ENCODE assay signal across 8 cellular contexts in genomic region chr3:52454235-52454937, GRCh38. TPM values are rescaled to one million over a fixed set of nuclear protein-coding genes. Genes with fewer than 3 reads are reported as not detected.
DNase-seq lines count a peak whose midpoint lies in the region; FAIRE-seq and TF ChIP-seq lines count a peak whose summit lies in the region.

No MANE protein-coding gene starts in this region.

- H3K4me3 ChIP-seq in cardiac muscle cell (peak overlapping the region; percentile 59), skeletal muscle tissue (ENCODE audit: low read length in 3 of 3) (peak overlapping the region; percentile 86 to 93 (median 93))

- TF ChIP-seq CTCF in cardiac muscle cell (IDR thresholded peaks at IDR 0.05; ENCODE audit: low read depth, low read length) = no peak

- H3K9me3 ChIP-seq in cardiac muscle cell (ENCODE audit: low read depth) (no peaks in the 10 kb centered on the region), skeletal muscle tissue (ENCODE audit: control insufficient read depth in 3 of 3, low read length in 3 of 3) (no peaks in the 10 kb centered on the region)

- H3K27me3 Mint-ChIP-seq in activated CD4-positive, alpha-beta memory T cell treated with anti-CD3 and anti-CD28 coated beads for 36 hours = no peaks in the 10 kb centered on the region

- CTCF ChIA-PET in activated CD4-positive, alpha-beta memory T cell treated with anti-CD3 and anti-CD28 coated beads for 36 hours (lab: Charles Lee) = interaction anchor here (1.0 to 2.4 kb wide), 4 partner anchors 7 to 42 kb away, joined by 3 to 10 read pairs (median 6); partner anchors contain the start of gene SEMA3G

- H3K36me3 ChIP-seq in cardiac muscle cell (peaks cover 40% of the 10 kb centered on the region), skeletal muscle tissue (ENCODE audit: control insufficient read depth in 3 of 3, insufficient read depth in 3 of 3, low read length in 3 of 3) (peaks cover 17 to 43% (median 30%) of the 10 kb centered on the region in 3 donors)

- POLR2A ChIA-PET in activated CD4-positive, alpha-beta memory T cell treated with anti-CD3 and anti-CD28 coated beads for 36 hours (lab: Charles Lee) = no interaction called here

- intact Hi-C loops in activated CD4-positive, alpha-beta memory T cell treated with anti-CD3 and anti-CD28 coated beads for 36 hours (cut with micrococcal nuclease) = no loop called here

- H3K4me3 Mint-ChIP-seq in activated CD4-positive, alpha-beta memory T cell treated with anti-CD3 and anti-CD28 coated beads for 36 hours = peak overlapping the region; percentile 89

- H3K9ac ChIP-seq in skeletal muscle tissue (ENCODE audit: low read depth in 1 of 3, low read length in 3 of 3) = peak overlapping the region; percentile 95 to 100 (median 99)

- H3K27ac ChIP-seq in cardiac muscle cell = peak overlapping the region; percentile 99
- peak overlapping the region; percentile 94 for H3K27ac ChIP-seq in skeletal muscle tissue (ENCODE audit: low read depth, low read length)

- no peaks in the 10 kb centered on the region for H3K9me3 Mint-ChIP-seq in activated CD4-positive, alpha-beta memory T cell treated with anti-CD3 and anti-CD28 coated beads for 36 hours

- H3K4me1 ChIP-seq in cardiac muscle cell (ENCODE audit: low read depth) = peaks cover 49% of the 10 kb centered on the region
- H3K4me1 ChIP-seq in skeletal muscle tissue (ENCODE audit: control insufficient read depth in 3 of 3, insufficient read depth in 3 of 3, low read length in 3 of 3) = peaks cover 41 to 78% (median 63%) of the 10 kb centered on the region in 3 donors

- H3K27ac Mint-ChIP-seq in activated CD4-positive, alpha-beta memory T cell treated with anti-CD3 and anti-CD28 coated beads for 36 hours = peak overlapping the region; percentile 87

- DNase-seq in GM19239 (ENCODE audit: insufficient read length, low spot score) = no peak
- DNase-seq in activated CD4-positive, alpha-beta memory T cell treated with anti-CD3 and anti-CD28 coated beads for 36 hours = no peak
- DNase-seq in cardiac muscle cell (ENCODE audit: low read depth in 1 of 2, low spot score in 1 of 2) = no peak
- no peak for DNase-seq in cerebellar nuclear complex (lab: John Stamatoyannopoulos, UW)
- DNase-seq in occipital lobe (lab: John Stamatoyannopoulos, UW) = no peak
- DNase-seq in glomerular visceral epithelial cell (ENCODE audit: extremely low spot score) = no peak
- no peak for DNase-seq in NCI-H446 treated with DMSO at 0.1 percent for 48 hours (lab: John Stamatoyannopoulos, UW)

- peaks cover 35% of the 10 kb centered on the region for H3K4me1 Mint-ChIP-seq in activated CD4-positive, alpha-beta memory T cell treated with anti-CD3 and anti-CD28 coated beads for 36 hours (ENCODE audit: low read depth)

- H3K27me3 ChIP-seq in cardiac muscle cell (no peaks in the 10 kb centered on the region), skeletal muscle tissue (ENCODE audit: control insufficient read depth in 3 of 3, insufficient read depth in 3 of 3, low read length in 3 of 3) (no peaks in the 10 kb centered on the region)

- peaks cover 14% of the 10 kb centered on the region for H3K36me3 Mint-ChIP-seq in activated CD4-positive, alpha-beta memory T cell treated with anti-CD3 and anti-CD28 coated beads for 36 hours

- peak; percentile 53 for FAIRE-seq in GM19239 (lab: Jason Lieb, UNC)

RNA-seq across cellular contexts. Expression of gene TNNC1, which starts 0.5 kb away (rescaled TPM):
- 1 to 10 TPM; 3.0 to 4.7 TPM for total RNA-seq in activated CD4-positive, alpha-beta memory T cell treated with anti-CD3 and anti-CD28 coated beads for 36 hours
- total RNA-seq in cardiac muscle cell = 1,875 and 4,623 TPM in 2 replicates
- polyA plus RNA-seq in cardiac muscle cell = 1,312 and 3,313 TPM in 2 replicates
- total RNA-seq in skeletal muscle tissue = 461 TPM
- not detected for total RNA-seq in occipital lobe

RNA-seq across cellular contexts. Expression of gene NISCH, which starts 1.0 kb away (rescaled TPM):
- total RNA-seq in activated CD4-positive, alpha-beta memory T cell treated with anti-CD3 and anti-CD28 coated beads for 36 hours = 10 to 100 TPM; 50.8 to 60.2 TPM
- total RNA-seq in cardiac muscle cell = 131 and 205 TPM in 2 replicates
- polyA plus RNA-seq in cardiac muscle cell = 80.8 and 108 TPM in 2 replicates
- total RNA-seq in skeletal muscle tissue = 43.3 TPM
- 71.4 TPM for total RNA-seq in occipital lobe

RNA-seq across cellular contexts. Expression of gene SEMA3G, which starts 9.5 kb away (rescaled TPM):
- total RNA-seq in activated CD4-positive, alpha-beta memory T cell treated with anti-CD3 and anti-CD28 coated beads for 36 hours = under 1 TPM; 0.10 to 0.14 TPM
- total RNA-seq in cardiac muscle cell (6.5 and 13.6 TPM in 2 replicates), skeletal muscle tissue (4.7 TPM), occipital lobe (3.0 TPM)
- polyA plus RNA-seq in cardiac muscle cell = 3.2 and 3.4 TPM in 2 replicates

RNA-seq across cellular contexts. Expression of gene STAB1, which starts 40.8 kb away (rescaled TPM):
- under 1 TPM in 1 of 2 experiments, not detected in 1; 0.14 TPM for total RNA-seq in activated CD4-positive, alpha-beta memory T cell treated with anti-CD3 and anti-CD28 coated beads for 36 hours
- total RNA-seq in cardiac muscle cell (0.81 and 2.2 TPM in 2 replicates), skeletal muscle tissue (67.3 TPM), occipital lobe (14.8 TPM)
- polyA plus RNA-seq in cardiac muscle cell = 0.91 TPM in 1 of 2 replicates, not detected in the other

RNA-seq across cellular contexts. Expression of gene PHF7, which starts 43.9 kb away (rescaled TPM):
- total RNA-seq in activated CD4-positive, alpha-beta memory T cell treated with anti-CD3 and anti-CD28 coated beads for 36 hours = 10 to 100 TPM; 19.7 to 20.5 TPM
- 14.2 and 22.9 TPM in 2 replicates for total RNA-seq in cardiac muscle cell
- 24.3 and 47.8 TPM in 2 replicates for polyA plus RNA-seq in cardiac muscle cell
- total RNA-seq in skeletal muscle tissue = 5.2 TPM
- total RNA-seq in occipital lobe = 4.7 TPM

Comparison
In these comparisons a context has a peak if more than half of its experiments do, and no peak if none do; other contexts are left out.
1. RNA of gene TNNC1, which starts 0.5 kb away (total RNA-seq): 1,875 to 4,623 TPM in cardiac muscle cell and 461 TPM in skeletal muscle tissue (single experiment); 3.0 to 4.7 TPM in activated CD4-positive, alpha-beta memory T cell treated with anti-CD3 and anti-CD28 coated beads for 36 hours and not detected in occipital lobe (single experiment); every median in the first group is over 10 times any median in the second.